In the genomic region with DNA sequence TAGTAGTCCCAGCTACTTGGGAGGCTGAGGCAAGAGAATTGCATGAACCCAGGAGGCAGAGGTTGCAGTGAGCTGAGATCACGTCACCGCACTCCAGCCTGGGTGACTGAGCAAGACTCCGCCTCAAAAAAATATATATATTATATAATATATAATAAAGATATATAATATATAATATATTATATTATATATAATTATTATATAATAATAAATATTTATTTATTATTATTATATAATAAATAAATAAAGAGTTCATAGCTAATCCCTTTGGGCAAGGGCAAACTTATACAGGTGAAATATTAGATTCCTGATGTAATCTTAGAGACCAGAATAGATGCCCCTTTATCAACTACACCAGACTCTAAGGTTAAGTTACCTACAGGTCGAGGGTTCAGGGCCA, we compare ENCODE assay signal across 34 cellular contexts.
"Had no signal": no experiment of that assay in that cellular context is flagged by ENCODE, and none has a peak within 500 bp of the region (broad histone marks: within the 10 kb centered on the region; RNA-seq: fewer than 3 reads in every experiment).

No MANE protein-coding gene starts in this region.

- H3K36me3 ChIP-seq: MG63 had no signal

- H3K27me3 ChIP-seq: MG63 had no signal

- DNase-seq: Karpas-422, Kasumi-1, MG63, MM.1S, MV-4-11, NCI-H1048, NCI-H1092, NCI-H1092 treated with DMSO at 0.1 percent for 48 hours, NCI-H1105, NCI-H1105 treated with DMSO at 0.1 percent for 48 hours, NCI-H1417, NCI-H1417 treated with DMSO at 0.1 percent for 48 hours, NCI-H1436, NCI-H1436 treated with DMSO at 0.1 percent for 48 hours, NCI-H146, NCI-H1694, NCI-H1694 treated with DMSO at 0.1 percent for 48 hours, NCI-H187, NCI-H187 treated with DMSO at 0.1 percent for 48 hours, NCI-H1930, NCI-H2029, NCI-H2029 treated with DMSO at 0.1 percent for 48 hours, NCI-H2081, NCI-H2081 treated with DMSO at 0.1 percent for 48 hours, NCI-H2107, NCI-H2171, NCI-H2171 treated with DMSO at 0.1 percent for 48 hours, NCI-H2227 treated with DMSO at 0.1 percent for 48 hours, NCI-H226, NCI-H345, NCI-H446, NCI-H446 treated with DMSO at 0.1 percent for 48 hours, NCI-H510A, NCI-H510A treated with DMSO at 0.1 percent for 48 hours had no signal

- H3K4me3 ChIP-seq: MG63 had no signal
